1 cellular context compared by ENCODE assay signal in genomic region chr2:189018636-189019035, GRCh38.
TF ChIP-seq lines count a peak whose summit lies in the region.

No MANE protein-coding gene starts in this region.

TF ChIP-seq in IMR-90, 13 proteins besides CTCF, POLR2A, EP300 and RAD21:
- no peak for TF ChIP-seq FOS (IDR thresholded peaks at IDR 0.05; ENCODE audit: low read depth, low read length)
- no peak for TF ChIP-seq NFE2L2 (IDR thresholded peaks at IDR 0.05; ENCODE audit: low read depth, low read length)
- TF ChIP-seq SMC3 (IDR thresholded peaks at IDR 0.05; ENCODE audit: low read depth, low read length): no peak
- TF ChIP-seq CEBPB (IDR thresholded peaks at IDR 0.05; ENCODE audit: low read depth, low read length): no peak
- TF ChIP-seq MAFK (IDR thresholded peaks at IDR 0.05; ENCODE audit: low read depth, low read length): no peak
- no peak for TF ChIP-seq CHD1 (IDR thresholded peaks at IDR 0.05; ENCODE audit: low read depth, low read length)
- TF ChIP-seq RCOR1 (IDR thresholded peaks at IDR 0.05; ENCODE audit: insufficient replicate concordance, low read length): no peak
- TF ChIP-seq RFX5 (IDR thresholded peaks at IDR 0.05; ENCODE audit: low read depth, low read length): no peak
- no peak for TF ChIP-seq MXI1 (IDR thresholded peaks at IDR 0.05; ENCODE audit: borderline replicate concordance, low read depth, low read length)
